Comparison of ENCODE assay signal across 11 cellular contexts in genomic region chr18:75638223-75638596, GRCh38.
A peak's percentile ranks its signal among the peaks of the same experiment; 100 is the strongest.
DNase-seq lines count a peak whose midpoint lies in the region; ATAC-seq and TF ChIP-seq lines count a peak whose summit lies in the region.
"Had no signal": no experiment of that assay in that cellular context is flagged by ENCODE, and none has a peak within 500 bp of the region (broad histone marks: within the 10 kb centered on the region; RNA-seq: fewer than 3 reads in every experiment).

No MANE protein-coding gene starts in this region.

- no peaks in the 10 kb centered on the region for H4K20me1 ChIP-seq in GM23338 (replicated peaks; ENCODE audit: insufficient read depth)

- H3K4me3 Mint-ChIP-seq in GM23338, result no peak overlapping the region
- H3K4me3 Mint-ChIP-seq: activated naive CD4-positive, alpha-beta T cell treated with anti-CD3 and anti-CD28 coated beads, Interleukin-2, amount 10 ng/mL, durations not matched to agents 7 days and 5 days had no signal

- peak overlapping the region in 1 of 2 donors; percentile 43 for H3K9ac ChIP-seq in stomach smooth muscle (ENCODE audit: low read length in 2 of 2)

- H2AFZ ChIP-seq in GM23338, result peak overlapping the region; percentile 98

- H3K9me3 ChIP-seq in stomach smooth muscle (ENCODE audit: control insufficient read depth in 2 of 2, low read length in 2 of 2), result no peaks in the 10 kb centered on the region

- H3K36me3 Mint-ChIP-seq in GM23338 (ENCODE audit: low read depth), result no peaks in the 10 kb centered on the region
- H3K36me3 Mint-ChIP-seq: activated naive CD4-positive, alpha-beta T cell treated with anti-CD3 and anti-CD28 coated beads, Interleukin-2, amount 10 ng/mL, durations not matched to agents 7 days and 5 days had no signal

- DNase-seq in GM23338 (ENCODE audit: low spot score) (no peak), NCI-H2107 treated with DMSO at 0.1 percent for 48 hours (lab: John Stamatoyannopoulos, UW; ENCODE audit: unreplicated experiment) (no peak), OCI-M1 (lab: John Stamatoyannopoulos, UW) (no peak)
- DNase-seq: activated naive CD4-positive, alpha-beta T cell treated with anti-CD3 and anti-CD28 coated beads, Interleukin-2, amount 10 ng/mL, durations not matched to agents 7 days and 5 days; Karpas-422; WERI-Rb-1 had no signal

- no peak overlapping the region for H3K27ac Mint-ChIP-seq in GM23338
- H3K27ac Mint-ChIP-seq: activated naive CD4-positive, alpha-beta T cell treated with anti-CD3 and anti-CD28 coated beads, Interleukin-2, amount 10 ng/mL, durations not matched to agents 7 days and 5 days had no signal

- H3K9me2 ChIP-seq in GM23338 (ENCODE audit: insufficient read depth), result 0 out of 2 replicates have a peak, but pooled peaks cover 7% of the 10 kb centered on the region

- no peaks in the 10 kb centered on the region for H3F3A ChIP-seq in GM23338 (replicated peaks; ENCODE audit: low read depth)

- H3K4me1 Mint-ChIP-seq in GM23338, result peaks cover 17% of the 10 kb centered on the region
- H3K4me1 Mint-ChIP-seq: activated naive CD4-positive, alpha-beta T cell treated with anti-CD3 and anti-CD28 coated beads, Interleukin-2, amount 10 ng/mL, durations not matched to agents 7 days and 5 days had no signal

- H3K4me2 ChIP-seq in GM23338, result peak overlapping the region; percentile 45; the same call in 1 of the 2 replicates

- peaks cover 7% of the 10 kb centered on the region; the same call in 1 of the 2 replicates for H3K4me1 ChIP-seq in GM23338 (ENCODE audit: insufficient read depth)
- peaks cover 15% of the 10 kb centered on the region for H3K4me1 ChIP-seq in stomach smooth muscle (ENCODE audit: control insufficient read depth, insufficient read depth, low read length)

- H3K9me3 Mint-ChIP-seq in GM23338, result no peaks in the 10 kb centered on the region; the same call in 2 of the 3 replicates
- H3K9me3 Mint-ChIP-seq: activated naive CD4-positive, alpha-beta T cell treated with anti-CD3 and anti-CD28 coated beads, Interleukin-2, amount 10 ng/mL, durations not matched to agents 7 days and 5 days had no signal

- H3K79me2 ChIP-seq in GM23338 (replicated peaks; ENCODE audit: insufficient read depth), result no peaks in the 10 kb centered on the region

- peaks cover 3% of the 10 kb centered on the region for H3K27me3 Mint-ChIP-seq in GM23338 (ENCODE audit: insufficient read depth, low read depth, poor library complexity)

- H3K27me3 ChIP-seq in GM23338 (ENCODE audit: insufficient read depth) (no peaks in the 10 kb centered on the region), layer of hippocampus (ENCODE audit: control insufficient read depth, insufficient read depth, low read length) (no peaks in the 10 kb centered on the region), stomach smooth muscle (ENCODE audit: control insufficient read depth in 1 of 2, insufficient read depth in 2 of 2, low read length in 2 of 2) (no peaks in the 10 kb centered on the region)

- H3K36me3 ChIP-seq in GM23338 (ENCODE audit: insufficient read depth) (no peaks in the 10 kb centered on the region), stomach smooth muscle (ENCODE audit: control insufficient read depth in 2 of 2, insufficient read depth in 2 of 2, low read length in 2 of 2) (no peaks in the 10 kb centered on the region)
- H3K36me3 ChIP-seq: WERI-Rb-1 had no signal

- no peak for TF ChIP-seq CTCF in GM23338 (conservative IDR thresholded peaks at IDR 0.05; ENCODE audit: low read depth in 2 of 2)

- H3K27ac ChIP-seq in GM23338 (ENCODE audit: low read depth) (no peak overlapping the region), cingulate gyrus (ENCODE audit: low read depth, low read length) (peak overlapping the region; percentile 80), layer of hippocampus (ENCODE audit: low read depth, low read length) (peak overlapping the region; percentile 60), stomach smooth muscle (ENCODE audit: low read length) (peak overlapping the region; percentile 31)
- H3K27ac ChIP-seq: WERI-Rb-1 had no signal

- H3K4me3 ChIP-seq in GM23338, result peak overlapping the region; percentile 24; the same call in 1 of the 2 replicates
- H3K4me3 ChIP-seq in stomach smooth muscle (ENCODE audit: low read length in 2 of 2), result peak overlapping the region; percentile 68 to 72

- ATAC-seq in GM23338 (no peak), GM21381 (IDR thresholded peaks at IDR 0.05; ENCODE audit: unreplicated experiment) (no peak), GM21528 (IDR thresholded peaks at IDR 0.05; ENCODE audit: low FRiP score, unreplicated experiment) (no peak)

TF ChIP-seq in GM23338, 12 proteins besides CTCF, POLR2A, EP300 and RAD21 (continues in another document):
- TF ChIP-seq NANOG (IDR thresholded peaks at IDR 0.05; ENCODE audit: borderline replicate concordance) (no peak), JUNB (IDR thresholded peaks at IDR 0.05; ENCODE audit: unreplicated experiment) (no peak), ZNF462 (CRISPR knock-in tag; IDR thresholded peaks at IDR 0.05) (no peak), POLR2AphosphoS5 (IDR thresholded peaks at IDR 0.05; ENCODE audit: low read depth) (no peak), EZH2phosphoT487 (IDR thresholded peaks at IDR 0.05; ENCODE audit: unreplicated experiment) (no peak), ZNF331 (CRISPR knock-in tag; IDR thresholded peaks at IDR 0.05; ENCODE audit: low read depth) (no peak), STAT1 (IDR thresholded peaks at IDR 0.05; ENCODE audit: unreplicated experiment) (no peak)
